Comparison of ENCODE assay signal across 2 cellular contexts in the genomic region with DNA sequence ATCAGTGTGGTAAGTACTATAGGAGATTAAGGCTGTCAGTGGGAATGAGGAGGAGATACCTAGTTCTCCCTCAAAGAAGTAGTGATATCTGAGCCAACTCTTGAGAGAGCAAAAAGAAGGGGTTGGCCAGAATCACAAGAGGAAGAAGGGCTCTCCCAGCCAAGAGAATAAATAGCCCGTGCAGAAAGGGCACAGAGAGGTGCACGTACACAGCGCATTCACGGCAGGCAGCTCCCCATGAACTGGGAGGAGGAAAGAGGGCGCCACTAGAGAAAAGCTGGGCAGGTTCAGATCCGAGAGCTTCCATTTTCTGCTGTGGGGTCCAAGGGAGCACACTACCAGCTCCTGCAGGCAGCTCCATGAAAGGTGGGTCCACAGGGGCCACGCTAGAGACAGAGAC.
TF ChIP-seq lines count a peak whose summit lies in the region.

No MANE protein-coding gene starts in this region.

TF ChIP-seq in A549, 52 proteins besides CTCF, POLR2A, EP300 and RAD21:
- TF ChIP-seq CHD2 (IDR thresholded peaks at IDR 0.05; ENCODE audit: low read length, partially characterized antibody), result no peak
- no peak for TF ChIP-seq FOSB (CRISPR knock-in tag; IDR thresholded peaks at IDR 0.05)
- TF ChIP-seq, protein P1, sequence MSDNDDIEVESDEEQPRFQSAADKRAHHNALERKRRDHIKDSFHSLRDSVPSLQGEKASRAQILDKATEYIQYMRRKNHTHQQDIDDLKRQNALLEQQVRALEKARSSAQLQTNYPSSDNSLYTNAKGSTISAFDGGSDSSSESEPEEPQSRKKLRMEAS (IDR thresholded peaks at IDR 0.05), result no peak
- TF ChIP-seq RARB (CRISPR knock-in tag; IDR thresholded peaks at IDR 0.05), result no peak
- no peak for TF ChIP-seq POLR2AphosphoS2 (conservative IDR thresholded peaks at IDR 0.05; ENCODE audit: low read length)
- no peak for TF ChIP-seq MYC (IDR thresholded peaks at IDR 0.05; ENCODE audit: borderline replicate concordance, low read length)
- TF ChIP-seq TP53 (CRISPR knock-in tag; IDR thresholded peaks at IDR 0.05), result no peak
- TF ChIP-seq REST (IDR thresholded peaks at IDR 0.05), result no peak

TF ChIP-seq in GM12878, 131 proteins besides CTCF, POLR2A, EP300 and RAD21:
- TF ChIP-seq RCOR1 (conservative IDR thresholded peaks at IDR 0.05; ENCODE audit: low read depth, low read length), result no peak
- no peak for TF ChIP-seq JUNB (IDR thresholded peaks at IDR 0.05)
- TF ChIP-seq, protein P2, sequence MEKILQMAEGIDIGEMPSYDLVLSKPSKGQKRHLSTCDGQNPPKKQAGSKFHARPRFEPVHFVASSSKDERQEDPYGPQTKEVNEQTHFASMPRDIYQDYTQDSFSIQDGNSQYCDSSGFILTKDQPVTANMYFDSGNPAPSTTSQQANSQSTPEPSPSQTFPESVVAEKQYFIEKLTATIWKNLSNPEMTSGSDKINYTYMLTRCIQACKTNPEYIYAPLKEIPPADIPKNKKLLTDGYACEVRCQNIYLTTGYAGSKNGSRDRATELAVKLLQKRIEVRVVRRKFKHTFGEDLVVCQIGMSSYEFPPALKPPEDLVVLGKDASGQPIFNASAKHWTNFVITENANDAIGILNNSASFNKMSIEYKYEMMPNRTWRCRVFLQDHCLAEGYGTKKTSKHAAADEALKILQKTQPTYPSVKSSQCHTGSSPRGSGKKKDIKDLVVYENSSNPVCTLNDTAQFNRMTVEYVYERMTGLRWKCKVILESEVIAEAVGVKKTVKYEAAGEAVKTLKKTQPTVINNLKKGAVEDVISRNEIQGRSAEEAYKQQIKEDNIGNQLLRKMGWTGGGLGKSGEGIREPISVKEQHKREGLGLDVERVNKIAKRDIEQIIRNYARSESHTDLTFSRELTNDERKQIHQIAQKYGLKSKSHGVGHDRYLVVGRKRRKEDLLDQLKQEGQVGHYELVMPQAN (conservative IDR thresholded peaks at IDR 0.05), result no peak
- no peak for TF ChIP-seq MTA2 (IDR thresholded peaks at IDR 0.05; ENCODE audit: low read depth)
- TF ChIP-seq CUX1 (IDR thresholded peaks at IDR 0.05; ENCODE audit: insufficient replicate concordance, low read depth, low read length), result no peak
- no peak for TF ChIP-seq MEF2B (IDR thresholded peaks at IDR 0.05; ENCODE audit: partially characterized antibody, poor library complexity, severe bottlenecking)
- TF ChIP-seq KLF5 (IDR thresholded peaks at IDR 0.05; ENCODE audit: partially characterized antibody), result no peak
- TF ChIP-seq TAF1 (IDR thresholded peaks at IDR 0.05; ENCODE audit: borderline replicate concordance, low read depth, low read length), result no peak
- TF ChIP-seq ELK1 (IDR thresholded peaks at IDR 0.05; ENCODE audit: low read depth, low read length), result no peak
- no peak for TF ChIP-seq ETV6 (conservative IDR thresholded peaks at IDR 0.05 in 1 of 2, IDR thresholded peaks at IDR 0.05 in 1 of 2; ENCODE audit: borderline replicate concordance in 1 of 2, low read depth in 1 of 2)
- no peak for TF ChIP-seq PAX8 (IDR thresholded peaks at IDR 0.05)
- TF ChIP-seq NBN (IDR thresholded peaks at IDR 0.05), result no peak
- TF ChIP-seq POU2F2 (IDR thresholded peaks at IDR 0.05; ENCODE audit: borderline replicate concordance, low read depth, low read length), result no peak
TF ChIP-seq in GM12878: peak in this region for 0.
